Comparison of ENCODE assay signal across 16 cellular contexts in the genomic region with DNA sequence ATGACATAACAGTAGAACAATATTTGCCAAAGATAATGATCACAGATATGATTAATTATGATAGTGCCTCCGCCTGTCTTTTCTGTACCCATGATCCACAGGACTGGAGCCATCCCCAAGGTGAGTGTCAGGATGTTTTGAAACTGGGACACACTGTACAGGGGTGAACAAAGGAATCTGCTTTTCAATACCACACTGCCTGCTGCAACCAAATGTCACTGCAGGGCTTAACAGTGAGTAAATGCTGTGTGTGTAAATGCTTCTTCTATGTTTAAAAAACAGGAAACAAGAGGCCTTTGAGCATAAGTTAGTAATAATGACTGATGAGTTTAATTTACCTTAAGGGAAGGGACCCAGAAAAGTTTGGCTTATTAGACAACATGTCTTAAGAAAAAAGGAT.
"Had no signal": no experiment of that assay in that cellular context is flagged by ENCODE, and none has a peak within 500 bp of the region (broad histone marks: within the 10 kb centered on the region; RNA-seq: fewer than 3 reads in every experiment).

No MANE protein-coding gene starts in this region.

- H3K27me3 ChIP-seq: spleen had no signal

- H3K27me3 Mint-ChIP-seq: activated CD4-positive, alpha-beta memory T cell treated with anti-CD3 and anti-CD28 coated beads, Interleukin-2, amount 10 ng/mL, durations not matched to agents 7 days and 5 days; activated CD4-positive, alpha-beta T cell treated with anti-CD3 and anti-CD28 coated beads for 36 hours; central memory CD8-positive, alpha-beta T cell; natural killer cell treated with Interleukin-12 subunit alpha and Interleukin-12 subunit beta and Interleukin-15 and Interleukin-18, amount 100 ng/mL, for 72 hours; stimulated activated naive B cell treated with anti-CD40 and anti-IgM and Interleukin-4, amounts not matched to agents 10 μg/mL and 1 μg/mL and 100 μg/mL, for 72 hours; T-cell had no signal

- H3K27ac ChIP-seq: psoas muscle, spleen, WERI-Rb-1 had no signal

- H3K27ac Mint-ChIP-seq: activated CD4-positive, alpha-beta memory T cell treated with anti-CD3 and anti-CD28 coated beads, Interleukin-2, amount 10 ng/mL, durations not matched to agents 7 days and 5 days; activated CD4-positive, alpha-beta T cell treated with anti-CD3 and anti-CD28 coated beads for 36 hours; activated naive CD4-positive, alpha-beta T cell treated with anti-CD3 and anti-CD28 coated beads for 36 hours; natural killer cell treated with Interleukin-12 subunit alpha and Interleukin-12 subunit beta and Interleukin-15 and Interleukin-18, amount 100 ng/mL, for 72 hours; stimulated activated naive B cell treated with anti-CD40 and anti-IgM and Interleukin-4, amounts not matched to agents 10 μg/mL and 1 μg/mL and 100 μg/mL, for 72 hours; T-cell had no signal

- H3K4me3 ChIP-seq: psoas muscle, spleen had no signal

- H3K36me3 Mint-ChIP-seq: natural killer cell treated with Interleukin-12 subunit alpha and Interleukin-12 subunit beta and Interleukin-15 and Interleukin-18, amount 100 ng/mL, for 72 hours had no signal

- H3K4me1 ChIP-seq: spleen had no signal

- H3K9me3 ChIP-seq: psoas muscle, spleen had no signal

- H3K4me3 Mint-ChIP-seq: activated CD4-positive, alpha-beta memory T cell treated with anti-CD3 and anti-CD28 coated beads, Interleukin-2, amount 10 ng/mL, durations not matched to agents 7 days and 5 days; activated CD4-positive, alpha-beta T cell treated with anti-CD3 and anti-CD28 coated beads for 36 hours; activated naive CD4-positive, alpha-beta T cell treated with anti-CD3 and anti-CD28 coated beads for 36 hours; central memory CD8-positive, alpha-beta T cell; immature natural killer cell; natural killer cell treated with Interleukin-12 subunit alpha and Interleukin-12 subunit beta and Interleukin-15 and Interleukin-18, amount 100 ng/mL, for 72 hours; stimulated activated naive B cell treated with anti-CD40 and anti-IgM and Interleukin-4, amounts not matched to agents 10 μg/mL and 1 μg/mL and 100 μg/mL, for 72 hours; T-cell had no signal

- H3K36me3 ChIP-seq: WERI-Rb-1 had no signal

- H3K9me3 Mint-ChIP-seq: activated CD4-positive, alpha-beta memory T cell treated with anti-CD3 and anti-CD28 coated beads, Interleukin-2, amount 10 ng/mL, durations not matched to agents 7 days and 5 days; activated naive CD4-positive, alpha-beta T cell treated with anti-CD3 and anti-CD28 coated beads for 36 hours; central memory CD8-positive, alpha-beta T cell; immature natural killer cell; natural killer cell treated with Interleukin-12 subunit alpha and Interleukin-12 subunit beta and Interleukin-15 and Interleukin-18, amount 100 ng/mL, for 72 hours; stimulated activated naive B cell treated with anti-CD40 and anti-IgM and Interleukin-4, amounts not matched to agents 10 μg/mL and 1 μg/mL and 100 μg/mL, for 72 hours; T-cell had no signal

- DNase-seq: activated CD4-positive, alpha-beta memory T cell treated with anti-CD3 and anti-CD28 coated beads, Interleukin-2, amount 10 ng/mL, durations not matched to agents 7 days and 5 days; activated CD4-positive, alpha-beta T cell treated with anti-CD3 and anti-CD28 coated beads for 36 hours; activated CD8-positive, alpha-beta memory T cell treated with anti-CD3 and anti-CD28 coated beads, Interleukin-2, amount 50 U/mL, for 48 hours; activated naive CD4-positive, alpha-beta T cell treated with anti-CD3 and anti-CD28 coated beads for 36 hours; glutamatergic neuron; immature natural killer cell; mesenchymal stem cell; psoas muscle; spleen; stimulated activated CD4-positive, alpha-beta T cell treated with anti-CD3 and anti-CD28 coated beads, Interleukin-1b, Interleukin-23, amount 100 ng/mL, for 48 hours; stimulated activated naive B cell treated with anti-CD40 and anti-IgM and Interleukin-4, amounts not matched to agents 10 μg/mL and 1 μg/mL and 100 μg/mL, for 72 hours; T-cell; T1000; WERI-Rb-1 had no signal

- H3K4me1 Mint-ChIP-seq: activated CD4-positive, alpha-beta memory T cell treated with anti-CD3 and anti-CD28 coated beads, Interleukin-2, amount 10 ng/mL, durations not matched to agents 7 days and 5 days; activated CD4-positive, alpha-beta T cell treated with anti-CD3 and anti-CD28 coated beads for 36 hours; central memory CD8-positive, alpha-beta T cell; immature natural killer cell; stimulated activated naive B cell treated with anti-CD40 and anti-IgM and Interleukin-4, amounts not matched to agents 10 μg/mL and 1 μg/mL and 100 μg/mL, for 72 hours; T-cell had no signal
